ENCODE assay signal across 22 cellular contexts in genomic region chr12:51942501-51943000, GRCh38. TPM values are rescaled to one million over a fixed set of nuclear protein-coding genes. Genes with fewer than 3 reads are reported as not detected.
DNase-seq lines count a peak whose midpoint lies in the region; ATAC-seq, FAIRE-seq and TF ChIP-seq lines count a peak whose summit lies in the region.
"Had no signal": no experiment of that assay in that cellular context is flagged by ENCODE, and none has a peak within 500 bp of the region (broad histone marks: within the 10 kb centered on the region; RNA-seq: fewer than 3 reads in every experiment).

No MANE protein-coding gene starts in this region.

- TF ChIP-seq RAD21 in H1 (IDR thresholded peaks at IDR 0.05 in 1 of 2, conservative IDR thresholded peaks at IDR 0.05 in 1 of 2; ENCODE audit: low read depth in 2 of 2, low read length in 2 of 2) = no peak

- H3K27ac ChIP-seq in H1 (ENCODE audit: low read depth, low read length) (no peak overlapping the region), skin epidermis (peak overlapping the region in 17 of 21 experiments; percentile 3 to 80 (median 61)), upper lobe of right lung (no peak overlapping the region)
- H3K27ac ChIP-seq: HL-60, SJCRH30 had no signal

- H4K8ac ChIP-seq in H1 (ENCODE audit: extremely low read depth, insufficient read depth, low read length) = no peak overlapping the region

- H2BK15ac ChIP-seq in H1 (ENCODE audit: low read length) = no peak overlapping the region

- peaks cover 0 to 3% (median 1%) of the 10 kb centered on the region in 4 experiments; a peak in 3 of 7 replicates for H3K27me3 ChIP-seq in H1 (replicated peaks in 1 of 4; ENCODE audit: control insufficient read depth in 3 of 4, extremely low read depth in 1 of 4, insufficient read depth in 3 of 4, low read length in 3 of 4)
- H3K27me3 ChIP-seq in BE2C = no peaks in the 10 kb centered on the region
- no peaks in the 10 kb centered on the region for H3K27me3 ChIP-seq in upper lobe of right lung

- H3K56ac ChIP-seq in H1 (replicated peaks; ENCODE audit: insufficient read length, low read depth, low read length) = peak overlapping the region; percentile 1

- intact Hi-C loops in upper lobe of right lung (cut with DNase I) = no loop called here

- TF ChIP-seq CTCF in H1 (IDR thresholded peaks at IDR 0.05; ENCODE audit: control extremely low read depth in 1 of 3, insufficient read depth in 1 of 3, low read depth in 1 of 3, low read length in 3 of 3) = no peak
- no peak for TF ChIP-seq CTCF in BE2C (IDR thresholded peaks at IDR 0.05; ENCODE audit: low read depth, low read length)
- no peak for TF ChIP-seq CTCF in upper lobe of right lung (IDR thresholded peaks at IDR 0.05)

- no peak overlapping the region for H3K18ac ChIP-seq in H1 (ENCODE audit: extremely low read depth, low read length)

- 0 out of 2 replicates have a peak, but pooled peaks cover 2% of the 10 kb centered on the region for H3K23me2 ChIP-seq in H1 (ENCODE audit: low read depth, low read length)

- H2BK120ac ChIP-seq in H1 (replicated peaks; ENCODE audit: low read depth, low read length) = no peak overlapping the region

- no peak overlapping the region for H2AFZ ChIP-seq in H1 (ENCODE audit: low read length)

- H3K9ac ChIP-seq in H1 (replicated peaks in 1 of 4; ENCODE audit: extremely low read depth in 1 of 4, low read depth in 3 of 4, low read length in 3 of 4) = no peak overlapping the region

- POLR2A ChIA-PET in H1 (lab: Charles Lee; ENCODE audit: partially characterized antibody) = no interaction called here

- no peak overlapping the region for H3K23ac ChIP-seq in H1 (ENCODE audit: insufficient read length)

- H3K4me2 ChIP-seq in H1 (ENCODE audit: insufficient read depth in 1 of 2, low read depth in 2 of 2, low read length in 2 of 2) = no peak overlapping the region

- H4K91ac ChIP-seq in H1 (replicated peaks; ENCODE audit: insufficient read length, low read length) = no peak overlapping the region

- no peak overlapping the region for H3K14ac ChIP-seq in H1 (ENCODE audit: insufficient read length)

- no peak overlapping the region for H3K4ac ChIP-seq in H1 (replicated peaks; ENCODE audit: insufficient read length, low read depth, low read length)

- peaks cover 0 to 5% of the 10 kb centered on the region in 2 experiments; a peak in 1 of 4 replicates for H3K9me3 ChIP-seq in H1 (ENCODE audit: insufficient read depth in 2 of 2, low read depth in 1 of 2, low read length in 1 of 2)
- H3K9me3 ChIP-seq in BE2C = peaks cover 6% of the 10 kb centered on the region; the same call in 1 of the 2 replicates
- H3K9me3 ChIP-seq in upper lobe of right lung = no peaks in the 10 kb centered on the region

- 86% methylated on average over 6 of the region's 6 CpGs; no CpG with 5 or more reads in 1 of the 2 experiments for WGBS in H1 (ENCODE audit: extremely low coverage in 1 of 2, insufficient coverage in 1 of 2, insufficient read length in 1 of 2, insufficient replicate concordance in 2 of 2, low coverage in 1 of 2, low lambda C conversion rate in 2 of 2, missing lambda C conversion rate in 1 of 2), 2 experiments

- CTCF ChIA-PET in H1 (lab: Charles Lee; ENCODE audit: partially characterized antibody) = interaction anchor here (0.9 to 10.1 kb wide), 3 partner anchors 18 to 38 kb away, joined by 3 to 106 read pairs (median 3); no protein-coding TSS in a partner anchor

- ATAC-seq in left lobe of liver (no peak), upper lobe of right lung (no peak)

- no peaks in the 10 kb centered on the region for H3K79me1 ChIP-seq in H1 (ENCODE audit: low read depth, low read length)

- H3K36me3 ChIP-seq in H1 (ENCODE audit: control insufficient read depth in 2 of 4, insufficient read depth in 4 of 4, low read length in 3 of 4) = no peaks in the 10 kb centered on the region
- H3K36me3 ChIP-seq in BE2C = no peaks in the 10 kb centered on the region
- no peaks in the 10 kb centered on the region for H3K36me3 ChIP-seq in upper lobe of right lung
- H3K36me3 ChIP-seq: HAP-1, SJCRH30 had no signal

- H2AK5ac ChIP-seq in H1 (ENCODE audit: low read depth, low read length) = no peak overlapping the region

- H2BK20ac ChIP-seq in H1 (ENCODE audit: low read length) = no peak overlapping the region

- no peak for TF ChIP-seq POLR2A in H1 (IDR thresholded peaks at IDR 0.05; ENCODE audit: control extremely low read depth in 1 of 2, low read depth in 2 of 2, low read length in 2 of 2)

- no peak for TF ChIP-seq EP300 in H1 (IDR thresholded peaks at IDR 0.05; ENCODE audit: borderline replicate concordance in 1 of 2, low read depth in 2 of 2, low read length in 2 of 2)

- no peak overlapping the region for H4K5ac ChIP-seq in H1 (ENCODE audit: insufficient read length, low read depth, low read length)

- H4K20me1 ChIP-seq in H1 (replicated peaks in 1 of 2; ENCODE audit: control insufficient read depth in 1 of 2, insufficient read depth in 2 of 2, low read length in 2 of 2) = no peaks in the 10 kb centered on the region

- peaks cover 0 to 2% (median 0%) of the 10 kb centered on the region in 4 experiments; a peak in 3 of 7 replicates for H3K4me1 ChIP-seq in H1 (replicated peaks in 1 of 4; ENCODE audit: control insufficient read depth in 3 of 4, insufficient read depth in 4 of 4, low read length in 3 of 4)
- peaks cover 35% of the 10 kb centered on the region for H3K4me1 ChIP-seq in BE2C
- H3K4me1 ChIP-seq in upper lobe of right lung = peaks cover 7% of the 10 kb centered on the region
- H3K4me1 ChIP-seq: HAP-1 had no signal

- H3K4me3 ChIP-seq in H1 (ENCODE audit: extremely low read depth in 1 of 4, insufficient read depth in 2 of 4, low read depth in 3 of 4, low read length in 4 of 4) (no peak overlapping the region), skin epidermis (no peak overlapping the region), BE2C (ENCODE audit: low read depth, low read length) (no peak overlapping the region), upper lobe of right lung (no peak overlapping the region)
- H3K4me3 ChIP-seq: HAP-1, SJCRH30 had no signal

- H2BK5ac ChIP-seq in H1 (ENCODE audit: low read depth, low read length) = no peak overlapping the region

- no peak overlapping the region for H2BK12ac ChIP-seq in H1 (ENCODE audit: low read depth, low read length)

- no peaks in the 10 kb centered on the region for H3K79me2 ChIP-seq in H1 (ENCODE audit: control insufficient read depth in 1 of 2, insufficient read depth in 2 of 2, low read length in 2 of 2)

- FAIRE-seq in H1 (lab: Jason Lieb, UNC) = no peak

- DNase-seq in DMS79 treated with DMSO at 0.1 percent for 48 hours (lab: John Stamatoyannopoulos, UW) (peak; percentile 42), H1 (ENCODE audit: low read depth in 1 of 2, low spot score in 2 of 2) (no peak), left lobe of liver (ENCODE audit: low spot score) (peak; percentile 31), NCI-H226 (no peak), BE2C (no peak), T-helper 1 cell (no peak), upper lobe of right lung (no peak)
- DNase-seq: ACHN, GDM1, Karpas-422, NCI-H1417 treated with DMSO at 0.1 percent for 48 hours, NCI-H187 treated with DMSO at 0.1 percent for 48 hours, NCI-H2227 treated with DMSO at 0.1 percent for 48 hours, NCI-H524, SJCRH30 had no signal

TF ChIP-seq in H1, 55 proteins besides CTCF, POLR2A, EP300 and RAD21:
- TF ChIP-seq KDM1A (IDR thresholded peaks at IDR 0.05; ENCODE audit: borderline replicate concordance, low read length) = no peak

RNA-seq across cellular contexts. Expression of gene ACVR1B, which starts 8.9 kb away (rescaled TPM):
- 13.5 and 16.0 TPM in 2 replicates for total RNA-seq in H1 (2021; fragmentation: NEBNext Ultra II Directional; extraction: Animal tissue kit (Norgen Biotek cat#: 25700))
- polyA plus RNA-seq in H1 (2011; rRNA removed) = 19.2 and 24.7 TPM in 2 replicates
- 19.1 TPM for polyA plus RNA-seq in H1 (2011; cell fraction: cytosol; rRNA removed)
- 18.9 TPM for polyA plus RNA-seq in H1 (2011; cell fraction: nucleus; rRNA removed)
- 12.9 to 19.5 TPM (median 17.3 TPM) in 4 replicates for polyA plus RNA-seq in H1 (2012, experiment 1 of 2)
- 9.5 TPM for polyA plus RNA-seq in H1 (2012, experiment 2 of 2)
- 10.3 TPM for polyA plus RNA-seq in H1 (2013, experiment 1 of 2)
- 11.9 TPM for polyA plus RNA-seq in H1 (2013, experiment 2 of 2)
- polyA minus RNA-seq in H1 (2011; rRNA and poly(A)+ RNA removed) = 20.8 and 23.4 TPM in 2 replicates
- polyA minus RNA-seq in H1 (2011; cell fraction: cytosol; rRNA and poly(A)+ RNA removed) = 12.9 TPM
- polyA minus RNA-seq in H1 (2011; cell fraction: nucleus; rRNA and poly(A)+ RNA removed) = 14.2 TPM
- total RNA-seq in left lobe of liver = 28.0 TPM
- polyA plus RNA-seq in BE2C (2012; ENCODE audit: insufficient read depth, insufficient read length, low read depth) = 82.0 TPM
- 33.5 TPM for total RNA-seq in upper lobe of right lung

RNA-seq across cellular contexts. Expression of gene ACVRL1, which starts 35.2 kb away (rescaled TPM):
- 0.09 TPM in 1 of 2 replicates, not detected in the other for total RNA-seq in H1 (2021; fragmentation: NEBNext Ultra II Directional; extraction: Animal tissue kit (Norgen Biotek cat#: 25700))
- polyA plus RNA-seq in H1 (2011; rRNA removed) = 0.35 and 0.50 TPM in 2 replicates
- polyA plus RNA-seq in H1 (2011; cell fraction: cytosol; rRNA removed) = 0.54 TPM
- 1.2 TPM for polyA plus RNA-seq in H1 (2011; cell fraction: nucleus; rRNA removed)
- polyA plus RNA-seq in H1 (2012, experiment 1 of 2) = 0.59 to 0.90 TPM (median 0.84 TPM) in 4 replicates
- 0.10 TPM for polyA plus RNA-seq in H1 (2012, experiment 2 of 2)
- 0.39 TPM for polyA plus RNA-seq in H1 (2013, experiment 1 of 2)
- 0.24 TPM for polyA plus RNA-seq in H1 (2013, experiment 2 of 2)
- polyA minus RNA-seq in H1 (2011; rRNA and poly(A)+ RNA removed) = 0.39 and 0.82 TPM in 2 replicates
- polyA minus RNA-seq in H1 (2011; cell fraction: cytosol; rRNA and poly(A)+ RNA removed) = not detected
- polyA minus RNA-seq in H1 (2011; cell fraction: nucleus; rRNA and poly(A)+ RNA removed) = 1.4 TPM
- total RNA-seq in left lobe of liver (7.1 TPM), upper lobe of right lung (223 TPM)
- polyA plus RNA-seq in BE2C (2012; ENCODE audit: insufficient read depth, insufficient read length, low read depth) = 68.1 TPM
- total RNA-seq: MCF 10A had no signal
- polyA plus RNA-seq: IgD-negative memory B cell had no signal

RNA-seq across cellular contexts. Expression of gene ANKRD33, which starts 54.6 kb away (rescaled TPM):
- total RNA-seq in H1 (2021; fragmentation: NEBNext Ultra II Directional; extraction: Animal tissue kit (Norgen Biotek cat#: 25700)) = 0.19 and 0.41 TPM in 2 replicates
- 0.53 and 1.5 TPM in 2 replicates for polyA plus RNA-seq in H1 (2011; rRNA removed)
- polyA plus RNA-seq in H1 (2011; cell fraction: cytosol; rRNA removed) = 1.1 TPM
- 8.7 TPM for polyA plus RNA-seq in H1 (2011; cell fraction: nucleus; rRNA removed)
- polyA plus RNA-seq in H1 (2012, experiment 1 of 2) = 0.53 to 1.1 TPM (median 0.62 TPM) in 4 replicates
- polyA plus RNA-seq in H1 (2012, experiment 2 of 2) = 0.39 TPM
- polyA plus RNA-seq in H1 (2013, experiment 1 of 2) = 0.34 TPM
- polyA plus RNA-seq in H1 (2013, experiment 2 of 2) = 0.57 TPM
- polyA minus RNA-seq in H1 (2011; rRNA and poly(A)+ RNA removed) = 0.34 and 0.73 TPM in 2 replicates
- not detected for polyA minus RNA-seq in H1 (2011; cell fraction: cytosol; rRNA and poly(A)+ RNA removed)
- 3.4 TPM for polyA minus RNA-seq in H1 (2011; cell fraction: nucleus; rRNA and poly(A)+ RNA removed)
- total RNA-seq in left lobe of liver = not detected
- not detected for polyA plus RNA-seq in BE2C (2012; ENCODE audit: insufficient read depth, insufficient read length, low read depth)
- not detected for total RNA-seq in upper lobe of right lung
- total RNA-seq: Daoy, HT1080, MCF 10A, SJCRH30 had no signal
- polyA plus RNA-seq: IgD-negative memory B cell had no signal

Comparison
In these comparisons a context has a peak if more than half of its experiments do, and no peak if none do; other contexts are left out.
1. DNase-seq: peak in DMS79 treated with DMSO at 0.1 percent for 48 hours (single experiment) and left lobe of liver (single experiment); none in H1 (0 of 2), NCI-H226 (single experiment), BE2C (single experiment), T-helper 1 cell (0 of 5) and upper lobe of right lung (single experiment).
2. H3K27ac ChIP-seq: peak in skin epidermis (17 of 21); none in H1 (single experiment) and upper lobe of right lung (single experiment).
3. RNA of gene ACVRL1, which starts 35.2 kb away (total RNA-seq): 223 TPM in upper lobe of right lung (single experiment); 7.1 TPM in left lobe of liver (single experiment) and 0.09 TPM in H1; every median in the first group is over 10 times any median in the second.